ENCODE assay signal across 14 cellular contexts in genomic region chr1:84991097-84991890, GRCh38. TPM values are rescaled to one million over a fixed set of nuclear protein-coding genes. Genes with fewer than 3 reads are reported as not detected.
DNase-seq lines count a peak whose midpoint lies in the region; ATAC-seq and TF ChIP-seq lines count a peak whose summit lies in the region.
"Had no signal": no experiment of that assay in that cellular context is flagged by ENCODE, and none has a peak within 500 bp of the region (broad histone marks: within the 10 kb centered on the region; RNA-seq: fewer than 3 reads in every experiment).

No MANE protein-coding gene starts in this region.

- no peaks in the 10 kb centered on the region for H3K27me3 Mint-ChIP-seq in activated CD8-positive, alpha-beta T cell treated with anti-CD3 and anti-CD28 coated beads for 36 hours

- peaks cover 13% of the 10 kb centered on the region for H3K36me3 Mint-ChIP-seq in activated CD8-positive, alpha-beta T cell treated with anti-CD3 and anti-CD28 coated beads for 36 hours (ENCODE audit: low read depth)

- intact Hi-C loops in activated CD8-positive, alpha-beta T cell treated with anti-CD3 and anti-CD28 coated beads for 36 hours (cut with micrococcal nuclease) = no loop called here

- peak overlapping the region; percentile 62 for H3K27ac Mint-ChIP-seq in activated CD8-positive, alpha-beta T cell treated with anti-CD3 and anti-CD28 coated beads for 36 hours

- CTCF ChIA-PET in activated CD8-positive, alpha-beta T cell treated with anti-CD3 and anti-CD28 coated beads for 36 hours (lab: Charles Lee) = interaction anchor here (0.9 to 1.7 kb wide), 2 partner anchors 46 kb away, joined by 9 to 10 read pairs; no protein-coding TSS in a partner anchor

- H3K4me1 Mint-ChIP-seq in activated CD8-positive, alpha-beta T cell treated with anti-CD3 and anti-CD28 coated beads for 36 hours (ENCODE audit: low read depth) = peaks cover 42% of the 10 kb centered on the region

- POLR2A ChIA-PET in activated CD8-positive, alpha-beta T cell treated with anti-CD3 and anti-CD28 coated beads for 36 hours (lab: Charles Lee) = interaction anchor here (0.6 to 1.1 kb wide), 4 partner anchors 13 to 31 kb away, joined by 3 to 5 read pairs (median 3); no protein-coding TSS in a partner anchor

- H3K4me3 ChIP-seq in GM12875 (ENCODE audit: low read depth, low read length) = peak overlapping the region; percentile 28
- H3K4me3 ChIP-seq: cardiac muscle cell had no signal

- no peak for TF ChIP-seq CTCF in GM12875 (IDR thresholded peaks at IDR 0.05; ENCODE audit: borderline replicate concordance, insufficient read depth, low read depth, low read length)
- no peak for TF ChIP-seq CTCF in activated CD8-positive, alpha-beta T cell treated with anti-CD3 and anti-CD28 coated beads for 36 hours (IDR thresholded peaks at IDR 0.05)

- H3K9me3 Mint-ChIP-seq in activated CD8-positive, alpha-beta T cell treated with anti-CD3 and anti-CD28 coated beads for 36 hours = no peaks in the 10 kb centered on the region

- no peak for DNase-seq in activated CD8-positive, alpha-beta T cell treated with anti-CD3 and anti-CD28 coated beads for 36 hours
- DNase-seq in A172 (ENCODE audit: low spot score) (no peak), NCI-H1048 (lab: John Stamatoyannopoulos, UW) (no peak)
- DNase-seq: NCI-H1694 treated with DMSO at 0.1 percent for 48 hours; posterior cingulate gyrus; stimulated activated CD4-positive, alpha-beta T cell treated with anti-CD3 and anti-CD28 coated beads, Interleukin-4, amount 100 ng/mL, for 4 hours had no signal

- peak overlapping the region; percentile 23 for H3K4me3 Mint-ChIP-seq in activated CD8-positive, alpha-beta T cell treated with anti-CD3 and anti-CD28 coated beads for 36 hours

- ATAC-seq in GM19372 (IDR thresholded peaks at IDR 0.05; ENCODE audit: low read depth, unreplicated experiment) (peak; percentile 25), HG03442 (IDR thresholded peaks at IDR 0.05; ENCODE audit: unreplicated experiment) (peak; percentile 34), GM21360 (IDR thresholded peaks at IDR 0.05; ENCODE audit: unreplicated experiment) (no peak), HG03139 (IDR thresholded peaks at IDR 0.05; ENCODE audit: unreplicated experiment) (no peak)
- ATAC-seq in activated CD8-positive, alpha-beta T cell treated with anti-CD3 and anti-CD28 coated beads for 36 hours = peak; percentile 43
- ATAC-seq: left lobe of liver, Right ventricle myocardium inferior had no signal

RNA-seq across cellular contexts. Expression of gene MCOLN2, which starts 5.6 kb away (rescaled TPM):
- 10 to 100 TPM; 15.7 to 17.8 TPM for total RNA-seq in activated CD8-positive, alpha-beta T cell treated with anti-CD3 and anti-CD28 coated beads for 36 hours
- total RNA-seq in A172 (2014; rRNA removed; shearing (Covaris generic)) = 3.9 and 6.9 TPM in 2 replicates
- total RNA-seq: cardiac muscle cell had no signal

RNA-seq across cellular contexts. Expression of gene MCOLN3, which starts 57.0 kb away (rescaled TPM):
- total RNA-seq in activated CD8-positive, alpha-beta T cell treated with anti-CD3 and anti-CD28 coated beads for 36 hours = under 1 TPM; 0.25 to 0.29 TPM
- total RNA-seq in A172 (2014; rRNA removed; shearing (Covaris generic)) = 19.3 and 22.4 TPM in 2 replicates

Comparison
In these comparisons a context has a peak if more than half of its experiments do, and no peak if none do; other contexts are left out.
1. ATAC-seq: peak in GM19372 (single experiment), HG03442 (single experiment) and activated CD8-positive, alpha-beta T cell treated with anti-CD3 and anti-CD28 coated beads for 36 hours (single experiment); none in GM21360 (single experiment) and HG03139 (single experiment).
2. RNA of gene MCOLN3, which starts 57.0 kb away (total RNA-seq): 19.3 to 22.4 TPM in A172; 0.25 to 0.29 TPM in activated CD8-positive, alpha-beta T cell treated with anti-CD3 and anti-CD28 coated beads for 36 hours; every median in the first group is over 10 times any median in the second.